Comparison of ENCODE assay signal across 9 cellular contexts in the genomic region with DNA sequence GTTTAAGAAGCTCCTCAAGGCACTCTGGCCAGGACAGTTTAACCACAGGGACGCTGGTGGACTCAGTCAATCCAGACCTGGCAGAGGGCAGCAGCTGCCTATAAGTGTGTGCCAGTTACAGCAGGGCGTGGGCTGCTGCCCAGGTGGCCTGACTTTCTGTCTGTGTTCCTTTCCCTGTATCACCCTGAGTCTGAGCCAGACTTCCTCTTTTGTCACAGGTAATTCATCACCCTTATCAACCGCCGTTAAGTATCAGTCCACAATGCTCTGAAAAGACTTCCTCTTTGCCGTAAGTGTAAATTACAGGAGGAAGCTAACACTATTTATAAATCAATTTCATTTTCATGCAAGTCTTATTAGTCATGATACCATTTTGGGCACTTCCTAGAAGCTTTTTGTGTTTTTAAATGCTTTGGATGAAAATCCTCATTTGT. TPM values are rescaled to one million over a fixed set of nuclear protein-coding genes. Genes with fewer than 3 reads are reported as not detected.
DNase-seq lines count a peak whose midpoint lies in the region; ATAC-seq and TF ChIP-seq lines count a peak whose summit lies in the region.
"Had no signal": no experiment of that assay in that cellular context is flagged by ENCODE, and none has a peak within 500 bp of the region (broad histone marks: within the 10 kb centered on the region; RNA-seq: fewer than 3 reads in every experiment).

No MANE protein-coding gene starts in this region.

- peak overlapping the region; percentile 71 to 90 for H3K4me3 Mint-ChIP-seq in CD14-positive monocyte
- peak overlapping the region; percentile 83 to 87 for H3K4me3 Mint-ChIP-seq in activated T-cell treated with anti-CD3 and anti-CD28 coated beads, Interleukin-2, amount 50 U/mL, for 72 hours

- H3K27me3 Mint-ChIP-seq in CD14-positive monocyte (ENCODE audit: low read depth in 3 of 3), result peaks cover 3 to 7% (median 6%) of the 10 kb centered on the region in 3 donors
- no peaks in the 10 kb centered on the region for H3K27me3 Mint-ChIP-seq in activated T-cell treated with anti-CD3 and anti-CD28 coated beads, Interleukin-2, amount 50 U/mL, for 72 hours (ENCODE audit: low read depth)

- no peak for TF ChIP-seq EP300 in ovary (IDR thresholded peaks at IDR 0.05)

- H3K4me1 Mint-ChIP-seq in CD14-positive monocyte, result peaks cover 53% of the 10 kb centered on the region
- peaks cover 98% of the 10 kb centered on the region for H3K4me1 Mint-ChIP-seq in activated T-cell treated with anti-CD3 and anti-CD28 coated beads, Interleukin-2, amount 50 U/mL, for 72 hours (ENCODE audit: low read depth)

- intact Hi-C loops in CD14-positive monocyte (cut with micrococcal nuclease), result no loop called here
- intact Hi-C loops in ovary (cut with DNase I), result no loop called here

- H3K9me3 Mint-ChIP-seq in CD14-positive monocyte, result no peaks in the 10 kb centered on the region
- H3K9me3 Mint-ChIP-seq in activated T-cell treated with anti-CD3 and anti-CD28 coated beads, Interleukin-2, amount 50 U/mL, for 72 hours, result no peaks in the 10 kb centered on the region

- no peak overlapping the region for H3K27ac ChIP-seq in ovary

- ATAC-seq in GM18907 (IDR thresholded peaks at IDR 0.05; ENCODE audit: unreplicated experiment), result peak; percentile 79
- ATAC-seq in HG03066 (IDR thresholded peaks at IDR 0.05; ENCODE audit: low read depth, unreplicated experiment), result peak; percentile 58
- peak; percentile 20 to 23 for ATAC-seq in activated T-cell treated with anti-CD3 and anti-CD28 coated beads, Interleukin-2, amount 50 U/mL, for 72 hours (replicated peaks in 1 of 2)
- peak; percentile 84 for ATAC-seq in left lobe of liver

- peaks cover 11 to 13% of the 10 kb centered on the region in 2 donors for H3K36me3 Mint-ChIP-seq in CD14-positive monocyte
- no peaks in the 10 kb centered on the region for H3K36me3 Mint-ChIP-seq in activated T-cell treated with anti-CD3 and anti-CD28 coated beads, Interleukin-2, amount 50 U/mL, for 72 hours (ENCODE audit: insufficient read depth in 2 of 2)

- 27 to 39% (median 38%) methylated on average over 5 of the region's 5 CpGs for WGBS in ovary, 3 donors

- H3K27ac Mint-ChIP-seq in CD14-positive monocyte, result peak overlapping the region; percentile 75 to 93 (median 90)
- H3K27ac Mint-ChIP-seq in activated T-cell treated with anti-CD3 and anti-CD28 coated beads, Interleukin-2, amount 50 U/mL, for 72 hours, result peak overlapping the region; percentile 84

- H3K36me3 ChIP-seq in ovary, result no peaks in the 10 kb centered on the region

- H3K27me3 ChIP-seq in ovary, result no peaks in the 10 kb centered on the region
- H3K27me3 ChIP-seq: dorsolateral prefrontal cortex had no signal

- H3K4me1 ChIP-seq in ovary (ENCODE audit: insufficient read depth), result peaks cover 25% of the 10 kb centered on the region

- no peak overlapping the region for H3K4me3 ChIP-seq in ovary

- DNase-seq in CD14-positive monocyte (ENCODE audit: low spot score), result peak; percentile 55
- peak; percentile 88 for DNase-seq in NCI-H2196 treated with DMSO at 0.1 percent for 48 hours (lab: John Stamatoyannopoulos, UW; ENCODE audit: unreplicated experiment)
- DNase-seq in activated T-cell treated with anti-CD3 and anti-CD28 coated beads, Interleukin-2, amount 50 U/mL, for 72 hours, result no peak
- DNase-seq in left lobe of liver (ENCODE audit: low spot score), result no peak
- no peak for DNase-seq in HPDE6-E6E7 (ENCODE audit: extremely low spot score)
- DNase-seq in ovary, result no peak

- no peak for TF ChIP-seq POLR2A in ovary (IDR thresholded peaks at IDR 0.05)

- H3K9me3 ChIP-seq in ovary, result no peaks in the 10 kb centered on the region

- TF ChIP-seq CTCF in CD14-positive monocyte (IDR thresholded peaks at IDR 0.05) (no peak), ovary (IDR thresholded peaks at IDR 0.05) (no peak)

RNA-seq across cellular contexts. Expression of a gene that starts 7.0 kb away (rescaled TPM):
- 1 to 10 TPM; 1.8 to 2.7 TPM for polyA plus RNA-seq in CD14-positive monocyte
- total RNA-seq in activated T-cell treated with anti-CD3 and anti-CD28 coated beads, Interleukin-2, amount 50 U/mL, for 72 hours, result 10 to 100 TPM; 45.4 to 63.2 TPM
- 20.7 TPM for total RNA-seq in left lobe of liver
- 100 to 1,000 TPM in 1 of 7 donors, 10 to 100 TPM in 6; 19.9 to 144 (median 57.1) TPM for total RNA-seq in ovary
- polyA plus RNA-seq in ovary, result 10 to 100 TPM; 25.6 to 33.7 TPM

Comparison
In these comparisons a context has a peak if more than half of its experiments do, and no peak if none do; other contexts are left out.
1. DNase-seq: peak in CD14-positive monocyte (single experiment) and NCI-H2196 treated with DMSO at 0.1 percent for 48 hours (single experiment); none in activated T-cell treated with anti-CD3 and anti-CD28 coated beads, Interleukin-2, amount 50 U/mL, for 72 hours (0 of 2), left lobe of liver (single experiment), HPDE6-E6E7 (single experiment) and ovary (0 of 5).
2. ATAC-seq: peak in every context shown above with its lines; median percentile 84 in left lobe of liver; 79 in GM18907; 58 in HG03066; 22 in activated T-cell treated with anti-CD3 and anti-CD28 coated beads, Interleukin-2, amount 50 U/mL, for 72 hours.